ENCODE assay signal across 15 cellular contexts in genomic region chr2:230907361-230908093, GRCh38. TPM values are rescaled to one million over a fixed set of nuclear protein-coding genes. Genes with fewer than 3 reads are reported as not detected.
DNase-seq lines count a peak whose midpoint lies in the region; TF ChIP-seq lines count a peak whose summit lies in the region.
"Had no signal": no experiment of that assay in that cellular context is flagged by ENCODE, and none has a peak within 500 bp of the region (broad histone marks: within the 10 kb centered on the region; RNA-seq: fewer than 3 reads in every experiment).

No MANE protein-coding gene starts in this region.

- no peak overlapping the region for H3K18ac ChIP-seq in H9 (ENCODE audit: insufficient read length, low read depth, low read length)

- no peak overlapping the region for H2BK120ac ChIP-seq in H9 (ENCODE audit: low read depth, low read length, poor library complexity, severe bottlenecking)

- no peak overlapping the region for H3K56ac ChIP-seq in H9 (ENCODE audit: insufficient read length, low read depth, low read length)

- H2BK5ac ChIP-seq in H9 (ENCODE audit: insufficient read length, low read length): no peak overlapping the region

- no peak overlapping the region for H2BK12ac ChIP-seq in H9 (ENCODE audit: insufficient read length, low read depth, low read length)

- no peaks in the 10 kb centered on the region for H3K36me3 Mint-ChIP-seq in H9 (ENCODE audit: insufficient read depth in 1 of 3, low read depth in 3 of 3)

- H4K20me1 ChIP-seq in H9 (ENCODE audit: control insufficient read depth, insufficient read depth, insufficient read length): no peaks in the 10 kb centered on the region

- H3K23ac ChIP-seq in H9 (ENCODE audit: insufficient read length, low read depth, low read length): no peak overlapping the region

- no peak overlapping the region for H3K9ac ChIP-seq in H9 (ENCODE audit: extremely low read depth, insufficient read length, low read length)
- peak overlapping the region; percentile 65 for H3K9ac ChIP-seq in NT2/D1 (ENCODE audit: insufficient read length, low read depth)

- no peak overlapping the region for H3K4ac ChIP-seq in H9 (ENCODE audit: low read depth, low read length)

- no peaks in the 10 kb centered on the region for H3K23me2 ChIP-seq in H9 (ENCODE audit: insufficient read length, low read depth, low read length, poor library complexity, severe bottlenecking)

- peak overlapping the region; percentile 31 for H3K4me3 ChIP-seq in NT2/D1 (ENCODE audit: insufficient read length, low read depth)
- no peak overlapping the region for H3K4me3 ChIP-seq in sigmoid colon
- H3K4me3 ChIP-seq: psoas muscle had no signal

- H3K79me2 ChIP-seq in H9 (ENCODE audit: insufficient read depth, low read length): no peaks in the 10 kb centered on the region

- H3K4me1 Mint-ChIP-seq in H9: peaks cover 47 to 53% of the 10 kb centered on the region in 2 experiments

- no peak overlapping the region for H3K4me2 ChIP-seq in H9 (ENCODE audit: insufficient read depth, insufficient read length, low read length)

- H3K14ac ChIP-seq in H9 (ENCODE audit: insufficient read depth, low read length): no peak overlapping the region

- H3K27me3 Mint-ChIP-seq in H9 (ENCODE audit: low read depth): peaks cover 65% of the 10 kb centered on the region
- H3K27me3 Mint-ChIP-seq: central memory CD8-positive, alpha-beta T cell had no signal

- TF ChIP-seq POLR2A in sigmoid colon (IDR thresholded peaks at IDR 0.05) (no peak), erythroblast (IDR thresholded peaks at IDR 0.05; ENCODE audit: low read length) (no peak)

- no CpG with 5 or more reads among the region's 16 CpGs for whole genome bisulfite sequencing in H9 (ENCODE audit: extremely low coverage, insufficient read length, low lambda C conversion rate)
- 95% methylated on average over 16 of the region's 16 CpGs for WGBS in sigmoid colon, 2 donors

- no peak overlapping the region for H2BK15ac ChIP-seq in H9 (ENCODE audit: low read depth, low read length)

- H3K36me3 ChIP-seq in NT2/D1 (ENCODE audit: insufficient read depth, insufficient read length, low read length) (no peaks in the 10 kb centered on the region), sigmoid colon (no peaks in the 10 kb centered on the region)

- H3K27me3 ChIP-seq in H9 (ENCODE audit: insufficient read depth, low read length) (no peaks in the 10 kb centered on the region), NT2/D1 (ENCODE audit: insufficient read depth, insufficient read length) (no peaks in the 10 kb centered on the region), sigmoid colon (no peaks in the 10 kb centered on the region)

- no peak overlapping the region for H2BK20ac ChIP-seq in H9 (ENCODE audit: low read depth, low read length, poor library complexity, severe bottlenecking)

- H3T11ph ChIP-seq in H9 (ENCODE audit: low read length): no peak overlapping the region

- H2AFZ ChIP-seq in H9 (ENCODE audit: low read length): no peak overlapping the region

- TF ChIP-seq EP300 in sigmoid colon (IDR thresholded peaks at IDR 0.05): no peak

- peaks cover 13% of the 10 kb centered on the region; the same call in 1 of the 2 replicates for H3K4me1 ChIP-seq in H9 (ENCODE audit: insufficient read depth, low read length)
- peaks cover 24% of the 10 kb centered on the region for H3K4me1 ChIP-seq in NT2/D1 (ENCODE audit: insufficient read depth, insufficient read length)
- no peaks in the 10 kb centered on the region for H3K4me1 ChIP-seq in sigmoid colon
- H3K4me1 ChIP-seq: psoas muscle had no signal

- TF ChIP-seq CTCF in H9 (conservative IDR thresholded peaks at IDR 0.05) (no peak), sigmoid colon (IDR thresholded peaks at IDR 0.05) (no peak)

- H3K79me1 ChIP-seq in H9 (ENCODE audit: insufficient read depth, low read depth, low read length, poor library complexity, severe bottlenecking): no peaks in the 10 kb centered on the region

- H3K27ac ChIP-seq in H9 (ENCODE audit: insufficient read length, low read depth, low read length) (no peak overlapping the region), caudate nucleus (ENCODE audit: low read depth, low read length) (peak overlapping the region; percentile 30), sigmoid colon (no peak overlapping the region)
- H3K27ac ChIP-seq: psoas muscle had no signal

- H3K9me3 Mint-ChIP-seq in H9: no peaks in the 10 kb centered on the region; a peak in 1 of 5 replicates
- H3K9me3 Mint-ChIP-seq: central memory CD8-positive, alpha-beta T cell had no signal

- H3K9me3 ChIP-seq in H9 (ENCODE audit: control insufficient read depth, low read depth, low read length): no peaks in the 10 kb centered on the region
- peaks cover 22% of the 10 kb centered on the region; the same call in 1 of the 2 replicates for H3K9me3 ChIP-seq in NT2/D1 (ENCODE audit: insufficient read depth, low read length)
- no peaks in the 10 kb centered on the region for H3K9me3 ChIP-seq in sigmoid colon
- H3K9me3 ChIP-seq: psoas muscle had no signal

- H2AK5ac ChIP-seq in H9 (ENCODE audit: insufficient read length, low read length): no peak overlapping the region

- no peak overlapping the region for H4K91ac ChIP-seq in H9 (ENCODE audit: insufficient read length, low read depth, low read length)

- H4K8ac ChIP-seq in H9 (replicated peaks; ENCODE audit: insufficient read length, low read depth, low read length): no peak overlapping the region

- intact Hi-C loops in sigmoid colon (cut with DNase I): no loop called here

- peak; percentile 20 for DNase-seq in H9
- DNase-seq in NT2/D1 (ENCODE audit: low read depth, low spot score): no peak
- no peak for DNase-seq in caudate nucleus (lab: John Stamatoyannopoulos, UW)
- DNase-seq in sigmoid colon: peak; percentile 54
- DNase-seq in inferior parietal cortex (ENCODE audit: extremely low spot score): no peak
- no peak for DNase-seq in erythroblast (lab: John Stamatoyannopoulos, UW)
- DNase-seq in NCI-H146 treated with DMSO at 0.1 percent for 48 hours (lab: John Stamatoyannopoulos, UW; ENCODE audit: unreplicated experiment): no peak
- DNase-seq: C1 segment of cervical spinal cord, foreskin melanocyte, NCI-H1436, NCI-H345, psoas muscle, SIG-M5, T1000 had no signal

- H4K5ac ChIP-seq in H9 (ENCODE audit: insufficient read length, low read depth, low read length): no peak overlapping the region

- no peak overlapping the region for H3K4me3 Mint-ChIP-seq in H9
- H3K4me3 Mint-ChIP-seq: central memory CD8-positive, alpha-beta T cell had no signal

- H3K27ac Mint-ChIP-seq in H9: no peak overlapping the region

RNA-seq across cellular contexts. Expression of gene GPR55, which starts 17.5 kb away (rescaled TPM):
- total RNA-seq in H9 (2021): 0.11 TPM in 1 of 2 replicates, not detected in the other
- total RNA-seq in sigmoid colon: not detected
- 1 to 10 TPM in 1 of 3 donors, under 1 TPM in 1, not detected in 1; 0.23 to 1.4 TPM for polyA plus RNA-seq in sigmoid colon

RNA-seq across cellular contexts. Expression of gene ITM2C, which starts 42.8 kb away (rescaled TPM):
- total RNA-seq in H9 (2021): 297 and 302 TPM in 2 replicates
- total RNA-seq in sigmoid colon: 100 to 1,000 TPM; 107 to 206 (median 117) TPM
- 1,000 to 10,000 TPM in 1 of 3 donors, 100 to 1,000 TPM in 2; 489 to 1,275 (median 498) TPM for polyA plus RNA-seq in sigmoid colon

Comparison
In these comparisons a context has a peak if more than half of its experiments do, and no peak if none do; other contexts are left out.
1. DNase-seq: peak in H9 (single experiment) and sigmoid colon (single experiment); none in NT2/D1 (single experiment), caudate nucleus (0 of 61), inferior parietal cortex (single experiment), erythroblast (0 of 2) and NCI-H146 treated with DMSO at 0.1 percent for 48 hours (single experiment).